In the genomic region with DNA sequence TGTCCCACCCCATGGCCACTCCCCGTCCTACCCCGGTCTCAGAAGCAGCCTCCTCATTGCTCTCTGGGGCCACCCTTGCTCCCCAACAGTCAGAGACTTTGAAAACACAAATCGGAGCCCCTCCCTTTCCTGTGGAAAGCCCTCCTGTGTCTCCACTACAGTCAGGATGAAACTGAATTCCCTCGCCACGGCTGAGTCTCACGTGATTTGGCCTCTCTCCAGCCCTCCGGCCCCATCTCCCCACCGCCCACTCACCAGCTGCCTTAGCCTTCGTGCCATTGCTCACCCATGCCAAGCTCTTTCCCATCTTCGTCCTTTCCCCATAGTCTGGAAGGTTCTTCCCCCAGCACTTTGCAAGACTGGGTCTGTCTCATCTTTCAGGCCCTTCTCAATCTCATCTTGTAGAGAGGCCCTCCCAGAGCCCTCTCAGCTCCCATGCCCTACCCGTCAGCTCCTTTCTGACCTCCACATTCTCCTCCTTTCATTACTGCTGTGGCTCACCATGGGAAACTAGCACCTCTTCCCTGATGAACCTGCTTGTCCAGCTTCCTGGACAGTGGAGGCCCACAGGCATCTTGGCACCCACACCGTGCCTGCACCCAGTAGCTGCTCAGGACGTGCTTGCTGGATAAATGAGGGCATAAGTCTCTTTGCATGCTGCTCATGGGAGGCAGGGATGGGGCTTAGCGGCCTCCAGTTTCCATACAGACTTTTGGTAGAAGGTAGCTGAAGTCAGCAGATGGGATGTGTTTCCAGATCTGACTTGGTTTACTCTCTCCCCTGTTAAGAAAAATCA, we compare ENCODE assay signal across 24 cellular contexts.
DNase-seq lines count a peak whose midpoint lies in the region; ATAC-seq and TF ChIP-seq lines count a peak whose summit lies in the region.
"Had no signal": no experiment of that assay in that cellular context is flagged by ENCODE, and none has a peak within 500 bp of the region (broad histone marks: within the 10 kb centered on the region; RNA-seq: fewer than 3 reads in every experiment).

No MANE protein-coding gene starts in this region.

- CTCF ChIA-PET in MCF 10A (lab: Yijun Ruan, JAX) (interaction anchor here (0.7 kb wide), 1 partner anchor 641 kb away, joined by 3 read pairs; no protein-coding TSS in a partner anchor), mammary epithelial cell (lab: Charles Lee; ENCODE audit: low non-redundant PET) (no interaction called here)

- H3K27ac Mint-ChIP-seq in MCF 10A (ENCODE audit: low read depth, unreplicated experiment): no peak overlapping the region
- H3K27ac Mint-ChIP-seq: activated CD4-positive, alpha-beta T cell treated with anti-CD3 and anti-CD28 coated beads for 36 hours; activated naive CD4-positive, alpha-beta T cell treated with anti-CD3 and anti-CD28 coated beads, Interleukin-2, amount 50 U/mL, for 24 hours; activated T-cell treated with anti-CD3 and anti-CD28 coated beads, Interleukin-2, amount 50 U/mL, for 72 hours; IgD-negative memory B cell had no signal

- no peaks in the 10 kb centered on the region for H3K27me3 ChIP-seq in mammary epithelial cell (ENCODE audit: insufficient read depth, low read length)
- H3K27me3 ChIP-seq: esophagus muscularis mucosa, ovary, upper lobe of left lung had no signal

- POLR2A ChIA-PET in MCF 10A (lab: Yijun Ruan, JAX): no interaction called here

- H3K27me3 Mint-ChIP-seq in MCF 10A (ENCODE audit: insufficient read depth, unreplicated experiment): peaks cover 2% of the 10 kb centered on the region

- TF ChIP-seq CTCF in MCF 10A (IDR thresholded peaks at IDR 0.05; ENCODE audit: unreplicated experiment) (no peak), mammary epithelial cell (conservative IDR thresholded peaks at IDR 0.05 in 1 of 2, IDR thresholded peaks at IDR 0.05 in 1 of 2; ENCODE audit: extremely low read depth in 1 of 2, insufficient read depth in 1 of 2, low read depth in 1 of 2, low read length in 2 of 2) (no peak)

- H3K9me3 Mint-ChIP-seq in MCF 10A (ENCODE audit: unreplicated experiment): peaks cover 16% of the 10 kb centered on the region
- H3K9me3 Mint-ChIP-seq: activated naive CD4-positive, alpha-beta T cell treated with anti-CD3 and anti-CD28 coated beads, Interleukin-2, amount 50 U/mL, for 24 hours; activated T-cell treated with anti-CD3 and anti-CD28 coated beads, Interleukin-2, amount 50 U/mL, for 72 hours had no signal

- H3K79me2 ChIP-seq in mammary epithelial cell (ENCODE audit: insufficient read depth, low read length): no peaks in the 10 kb centered on the region

- no peaks in the 10 kb centered on the region for H3K36me3 ChIP-seq in mammary epithelial cell (ENCODE audit: insufficient read depth, low read length)
- H3K36me3 ChIP-seq: esophagus muscularis mucosa, ovary, upper lobe of left lung had no signal

- DNase-seq in MCF 10A (ENCODE audit: unreplicated experiment): peak; percentile 17
- DNase-seq in mammary epithelial cell: no peak
- DNase-seq in T47D (ENCODE audit: low read depth in 1 of 2, low spot score in 1 of 2): peak; percentile 76 to 95
- peak; percentile 57 for DNase-seq in mesenteric fat pad (ENCODE audit: low spot score)
- DNase-seq in ureter (ENCODE audit: low spot score): peak; percentile 40
- DNase-seq in CD1c-positive myeloid dendritic cell (ENCODE audit: extremely low spot score): no peak
- DNase-seq: activated CD4-positive, alpha-beta T cell treated with anti-CD3 and anti-CD28 coated beads for 36 hours; activated T-cell treated with anti-CD3 and anti-CD28 coated beads, Interleukin-2, amount 50 U/mL, for 72 hours; C1 segment of cervical spinal cord; effector memory CD4-positive, alpha-beta T cell; kidney glomerular epithelial cell; MM.1S; NCI-H1436 treated with DMSO at 0.1 percent for 48 hours; NCI-H69; ovary had no signal

- H3K9me3 ChIP-seq in mammary epithelial cell (replicated peaks; ENCODE audit: insufficient read depth, low read length): peaks cover 5% of the 10 kb centered on the region
- H3K9me3 ChIP-seq: esophagus muscularis mucosa, ovary, upper lobe of left lung had no signal

- no peak overlapping the region for H2AFZ ChIP-seq in mammary epithelial cell (ENCODE audit: low read depth, low read length)

- intact Hi-C loops in MCF 10A (cut with micrococcal nuclease): no loop called here
- intact Hi-C loops in mammary epithelial cell (cut with micrococcal nuclease): no loop called here

- ATAC-seq in GM18498 (IDR thresholded peaks at IDR 0.05; ENCODE audit: unreplicated experiment) (no peak), GM18861 (IDR thresholded peaks at IDR 0.05; ENCODE audit: unreplicated experiment) (no peak)
- ATAC-seq: A549; activated CD4-positive, alpha-beta T cell treated with anti-CD3 and anti-CD28 coated beads for 36 hours; activated T-cell treated with anti-CD3 and anti-CD28 coated beads, Interleukin-2, amount 50 U/mL, for 72 hours; right cardiac atrium had no signal

- peaks cover 6% of the 10 kb centered on the region for H3K4me1 Mint-ChIP-seq in MCF 10A (ENCODE audit: insufficient read depth, unreplicated experiment)
- H3K4me1 Mint-ChIP-seq: activated CD4-positive, alpha-beta T cell treated with anti-CD3 and anti-CD28 coated beads for 36 hours; activated naive CD4-positive, alpha-beta T cell treated with anti-CD3 and anti-CD28 coated beads, Interleukin-2, amount 50 U/mL, for 24 hours; IgD-negative memory B cell had no signal

- H3K4me3 Mint-ChIP-seq in MCF 10A (ENCODE audit: unreplicated experiment): no peak overlapping the region
- H3K4me3 Mint-ChIP-seq: activated CD4-positive, alpha-beta T cell treated with anti-CD3 and anti-CD28 coated beads for 36 hours; activated naive CD4-positive, alpha-beta T cell treated with anti-CD3 and anti-CD28 coated beads, Interleukin-2, amount 50 U/mL, for 24 hours; activated T-cell treated with anti-CD3 and anti-CD28 coated beads, Interleukin-2, amount 50 U/mL, for 72 hours; IgD-negative memory B cell had no signal

- no peak overlapping the region for H3K4me2 ChIP-seq in mammary epithelial cell (ENCODE audit: insufficient read depth, low read depth, low read length)
- H3K4me2 ChIP-seq: A549 had no signal

- no peak overlapping the region for H3K4me3 ChIP-seq in mammary epithelial cell (replicated peaks in 1 of 3; ENCODE audit: insufficient read depth in 1 of 3, low read depth in 2 of 3, low read length in 3 of 3)
- H3K4me3 ChIP-seq: A549, esophagus muscularis mucosa, lung, ovary, upper lobe of left lung had no signal

- in situ Hi-C loops in mammary epithelial cell (cut with MboI; ENCODE audit: low sequenced_read_pairs in 2 of 2): no loop called here
- in situ Hi-C loops in T47D (cut with HindIII; ENCODE audit: low pct_unique_long_range_greater_than_20kb, low sequenced_read_pairs): no loop called here

- H3K27ac ChIP-seq in mammary epithelial cell (ENCODE audit: insufficient read depth, low read depth, low read length): no peak overlapping the region
- H3K27ac ChIP-seq: A549, esophagus muscularis mucosa, ovary, upper lobe of left lung had no signal

- H3K4me1 ChIP-seq in mammary epithelial cell (ENCODE audit: insufficient read depth, low read length): no peaks in the 10 kb centered on the region
- H3K4me1 ChIP-seq: A549, esophagus muscularis mucosa, upper lobe of left lung had no signal

- H4K20me1 ChIP-seq in mammary epithelial cell (ENCODE audit: insufficient read depth, low read length): no peaks in the 10 kb centered on the region

- BruUV-seq in MCF 10A (replicated peaks; lab: Mats Ljungman, UMichigan) (no TSS peak), mammary epithelial cell (replicated peaks; lab: Mats Ljungman, UMichigan) (no TSS peak)

- 35% methylated on average over 13 of the region's 14 CpGs for WGBS in mammary epithelial cell (ENCODE audit: low coverage, missing lambda C conversion rate)

- H3K36me3 Mint-ChIP-seq in MCF 10A (ENCODE audit: insufficient read depth, unreplicated experiment): no peaks in the 10 kb centered on the region

- no peak overlapping the region for H3K9ac ChIP-seq in mammary epithelial cell (ENCODE audit: insufficient read depth, low read length)

- dilution Hi-C loops in mammary epithelial cell (cut with HindIII; ENCODE audit: low sequenced_read_pairs): no loop called here

Comparison
In these comparisons a context has a peak if more than half of its experiments do, and no peak if none do; other contexts are left out.
1. DNase-seq: peak in MCF 10A (single experiment), T47D (2 of 2), mesenteric fat pad (single experiment) and ureter (single experiment); none in mammary epithelial cell (single experiment) and CD1c-positive myeloid dendritic cell (single experiment).